In genomic region chr10:63260103-63260859, GRCh38 we compare ENCODE assay signal across 14 cellular contexts.
DNase-seq lines count a peak whose midpoint lies in the region; ATAC-seq, FAIRE-seq and TF ChIP-seq lines count a peak whose summit lies in the region.
"Had no signal": no experiment of that assay in that cellular context is flagged by ENCODE, and none has a peak within 500 bp of the region (broad histone marks: within the 10 kb centered on the region; RNA-seq: fewer than 3 reads in every experiment).

No MANE protein-coding gene starts in this region.

- no peak for ATAC-seq in CD4-positive, CD25-positive, alpha-beta regulatory T cell (ENCODE audit: low read depth in 2 of 2)
- ATAC-seq in activated naive CD8-positive, alpha-beta T cell treated with anti-CD3 and anti-CD28 coated beads, Interleukin-2, amount 50 U/mL, for 24 hours = no peak
- ATAC-seq in GM18907 (IDR thresholded peaks at IDR 0.05; ENCODE audit: unreplicated experiment) = no peak

- intact Hi-C loops in sigmoid colon (cut with DNase I) = loop anchor here (5.0 kb wide), 1 partner anchor 33 kb away; no protein-coding TSS in a partner anchor

- DNase-seq in CD4-positive, CD25-positive, alpha-beta regulatory T cell = no peak
- DNase-seq in H54 (ENCODE audit: insufficient read length, low spot score) = no peak
- DNase-seq in activated naive CD8-positive, alpha-beta T cell treated with anti-CD3 and anti-CD28 coated beads, Interleukin-2, amount 50 U/mL, for 24 hours = no peak
- no peak for DNase-seq in sigmoid colon
- no peak for DNase-seq in stimulated activated CD4-positive, alpha-beta T cell treated with anti-CD3 and anti-CD28 coated beads, Interleukin-2, amount 100 ng/mL, for 24 hours
- DNase-seq in SHP77 (lab: John Stamatoyannopoulos, UW) = no peak
- no peak for DNase-seq in SIG-M5 treated with dmso at 0.1 percent for 504 hours (lab: John Stamatoyannopoulos, UW; ENCODE audit: unreplicated experiment)
- DNase-seq: activated CD4-positive, alpha-beta T cell treated with anti-CD3 and anti-CD28 coated beads, Interleukin-2, amount 50 U/mL, for 4 hours; GOT3; hypothalamus; stimulated activated CD4-positive, alpha-beta T cell treated with anti-CD3 and anti-CD28 coated beads, Interleukin-15, amount 100 ng/mL, for 24 hours; thyroid gland had no signal

- H3K9me3 Mint-ChIP-seq in CD4-positive, CD25-positive, alpha-beta regulatory T cell = no peaks in the 10 kb centered on the region
- H3K9me3 Mint-ChIP-seq in activated naive CD8-positive, alpha-beta T cell treated with anti-CD3 and anti-CD28 coated beads, Interleukin-2, amount 50 U/mL, for 24 hours = no peaks in the 10 kb centered on the region

- TF ChIP-seq CTCF in sigmoid colon (IDR thresholded peaks at IDR 0.05) = no peak

- WGBS in sigmoid colon, 2 donors = 76 to 78% methylated on average over 17 of the region's 17 CpGs

- peak overlapping the region in 3 of 4 donors; percentile 59 to 82 (median 71) for H3K4me3 Mint-ChIP-seq in CD4-positive, CD25-positive, alpha-beta regulatory T cell
- H3K4me3 Mint-ChIP-seq in activated naive CD8-positive, alpha-beta T cell treated with anti-CD3 and anti-CD28 coated beads, Interleukin-2, amount 50 U/mL, for 24 hours = no peak overlapping the region

- no peaks in the 10 kb centered on the region for H3K27me3 Mint-ChIP-seq in CD4-positive, CD25-positive, alpha-beta regulatory T cell
- H3K27me3 Mint-ChIP-seq in activated naive CD8-positive, alpha-beta T cell treated with anti-CD3 and anti-CD28 coated beads, Interleukin-2, amount 50 U/mL, for 24 hours = no peaks in the 10 kb centered on the region
- H3K27me3 Mint-ChIP-seq: progenitor cell of endocrine pancreas had no signal

- TF ChIP-seq EP300 in sigmoid colon (IDR thresholded peaks at IDR 0.05) = no peak

- TF ChIP-seq POLR2A in H54 (IDR thresholded peaks at IDR 0.05; ENCODE audit: low read depth, low read length) (no peak), sigmoid colon (IDR thresholded peaks at IDR 0.05) (no peak)

- H3K27ac Mint-ChIP-seq in CD4-positive, CD25-positive, alpha-beta regulatory T cell = peak overlapping the region in 1 of 3 donors; percentile 32
- H3K27ac Mint-ChIP-seq in activated naive CD8-positive, alpha-beta T cell treated with anti-CD3 and anti-CD28 coated beads, Interleukin-2, amount 50 U/mL, for 24 hours = peak overlapping the region; percentile 81

- peak; percentile 52 for FAIRE-seq in H54 (lab: Jason Lieb, UNC)

- H3K4me3 ChIP-seq in CD4-positive, CD25-positive, alpha-beta regulatory T cell (ENCODE audit: low read depth, low read length) = peak overlapping the region; percentile 41
- no peak overlapping the region for H3K4me3 ChIP-seq in sigmoid colon
- H3K4me3 ChIP-seq: thyroid gland had no signal

- no peaks in the 10 kb centered on the region for H3K27me3 ChIP-seq in CD4-positive, CD25-positive, alpha-beta regulatory T cell (ENCODE audit: control insufficient read depth, insufficient read depth, low read length)
- no peaks in the 10 kb centered on the region for H3K27me3 ChIP-seq in sigmoid colon
- H3K27me3 ChIP-seq: thyroid gland had no signal

- peaks cover 59 to 84% (median 72%) of the 10 kb centered on the region in 4 donors for H3K4me1 Mint-ChIP-seq in CD4-positive, CD25-positive, alpha-beta regulatory T cell
- H3K4me1 Mint-ChIP-seq in activated naive CD8-positive, alpha-beta T cell treated with anti-CD3 and anti-CD28 coated beads, Interleukin-2, amount 50 U/mL, for 24 hours = peaks cover 79% of the 10 kb centered on the region

- H3K36me3 Mint-ChIP-seq in CD4-positive, CD25-positive, alpha-beta regulatory T cell = peaks cover 32% of the 10 kb centered on the region
- H3K36me3 Mint-ChIP-seq in activated naive CD8-positive, alpha-beta T cell treated with anti-CD3 and anti-CD28 coated beads, Interleukin-2, amount 50 U/mL, for 24 hours (ENCODE audit: low read depth) = peaks cover 40% of the 10 kb centered on the region

- H3K4me1 ChIP-seq in CD4-positive, CD25-positive, alpha-beta regulatory T cell (ENCODE audit: control insufficient read depth, insufficient read depth, low read length, poor library complexity, severe bottlenecking) = peaks cover 94% of the 10 kb centered on the region
- peaks cover 0 to 87% (median 74%) of the 10 kb centered on the region in 4 donors for H3K4me1 ChIP-seq in sigmoid colon

- H3K27ac ChIP-seq in CD4-positive, CD25-positive, alpha-beta regulatory T cell (ENCODE audit: insufficient read depth, low read length, poor library complexity, severe bottlenecking) = no peak overlapping the region
- H3K27ac ChIP-seq in sigmoid colon = peak overlapping the region in 3 of 4 donors; percentile 89 to 91 (median 90)

- peaks cover 15% of the 10 kb centered on the region for H3K36me3 ChIP-seq in CD4-positive, CD25-positive, alpha-beta regulatory T cell (ENCODE audit: control insufficient read depth, insufficient read depth, low read length)
- no peaks in the 10 kb centered on the region for H3K36me3 ChIP-seq in sigmoid colon
- H3K36me3 ChIP-seq: thyroid gland had no signal

- H3K9me3 ChIP-seq in CD4-positive, CD25-positive, alpha-beta regulatory T cell (ENCODE audit: control insufficient read depth in 2 of 2, low read length in 2 of 2) = no peaks in the 10 kb centered on the region
- H3K9me3 ChIP-seq in sigmoid colon = no peaks in the 10 kb centered on the region
- H3K9me3 ChIP-seq: thyroid gland had no signal
